In genomic region chr9:115000217-115000639, GRCh38 we compare ENCODE assay signal across 14 cellular contexts.
DNase-seq lines count a peak whose midpoint lies in the region; ATAC-seq and TF ChIP-seq lines count a peak whose summit lies in the region.
"Had no signal": no experiment of that assay in that cellular context is flagged by ENCODE, and none has a peak within 500 bp of the region (broad histone marks: within the 10 kb centered on the region; RNA-seq: fewer than 3 reads in every experiment).

No MANE protein-coding gene starts in this region.

- H3K27ac ChIP-seq in foreskin keratinocyte (no peak overlapping the region), hepatocyte (no peak overlapping the region), endodermal cell (ENCODE audit: low read depth, low read length) (no peak overlapping the region)
- H3K27ac ChIP-seq: KMS-11 had no signal

- H3K4me3 ChIP-seq in hepatocyte (no peak overlapping the region), endodermal cell (ENCODE audit: low read length) (no peak overlapping the region)

- no peaks in the 10 kb centered on the region for H3K9me2 ChIP-seq in hepatocyte (replicated peaks; ENCODE audit: insufficient read depth)

- TF ChIP-seq CTCF in AG09319 (IDR thresholded peaks at IDR 0.05; ENCODE audit: low read depth, low read length): no peak
- no peak for TF ChIP-seq CTCF in foreskin keratinocyte (conservative IDR thresholded peaks at IDR 0.05)
- no peak for TF ChIP-seq CTCF in hepatocyte (IDR thresholded peaks at IDR 0.05; ENCODE audit: poor library complexity)
- no peak for TF ChIP-seq CTCF in endodermal cell (conservative IDR thresholded peaks at IDR 0.05)

- H3K4me1 ChIP-seq in foreskin keratinocyte (no peaks in the 10 kb centered on the region), hepatocyte (ENCODE audit: insufficient read depth) (no peaks in the 10 kb centered on the region), endodermal cell (ENCODE audit: control insufficient read depth, insufficient read depth, low read length) (no peaks in the 10 kb centered on the region)

- H3K79me2 ChIP-seq in hepatocyte: no peaks in the 10 kb centered on the region

- H3K4me1 Mint-ChIP-seq in endodermal cell: no peaks in the 10 kb centered on the region
- H3K4me1 Mint-ChIP-seq: immature natural killer cell, WTC11 had no signal

- H3K9me3 ChIP-seq in hepatocyte (ENCODE audit: low read depth) (no peaks in the 10 kb centered on the region), endodermal cell (ENCODE audit: control insufficient read depth, low read length) (no peaks in the 10 kb centered on the region)

- no peaks in the 10 kb centered on the region for H4K20me1 ChIP-seq in hepatocyte (ENCODE audit: insufficient read depth, poor library complexity, severe bottlenecking)

- DNase-seq in AG09319 (ENCODE audit: extremely low read depth, low read depth) (peak; percentile 27), DMS53 treated with DMSO at 0.1 percent for 48 hours (lab: John Stamatoyannopoulos, UW; ENCODE audit: unreplicated experiment) (peak; percentile 37), RPMI7951 (ENCODE audit: low read depth) (peak; percentile 79), foreskin keratinocyte (no peak), hepatocyte (ENCODE audit: low spot score) (no peak), endodermal cell (no peak)
- DNase-seq: amniotic stem cell, immature natural killer cell, NCI-H2081 treated with DMSO at 0.1 percent for 48 hours, retina had no signal

- no peaks in the 10 kb centered on the region for H3K36me3 ChIP-seq in hepatocyte (replicated peaks; ENCODE audit: insufficient read depth, low read depth)
- H3K36me3 ChIP-seq in endodermal cell (ENCODE audit: control insufficient read depth, insufficient read depth, low read length): no peaks in the 10 kb centered on the region

- 75% methylated on average over 7 of the region's 7 CpGs for WGBS in hepatocyte (ENCODE audit: low lambda C conversion rate, missing lambda C conversion rate)
- 89 to 94% methylated on average over 2 to 7 of the region's 7 CpGs for WGBS in endodermal cell (ENCODE audit: insufficient coverage in 1 of 2, insufficient read length in 1 of 2), 2 experiments

- H3K36me3 Mint-ChIP-seq in endodermal cell (ENCODE audit: low read depth): no peaks in the 10 kb centered on the region
- H3K36me3 Mint-ChIP-seq: immature natural killer cell, WTC11 had no signal

- H3K4me2 ChIP-seq in hepatocyte: no peak overlapping the region
- H3K4me2 ChIP-seq: KMS-11 had no signal

- ATAC-seq in foreskin keratinocyte (peak; percentile 26), HG03442 (IDR thresholded peaks at IDR 0.05; ENCODE audit: unreplicated experiment) (no peak), GM19328 (IDR thresholded peaks at IDR 0.05; ENCODE audit: unreplicated experiment) (no peak)
- ATAC-seq: WTC11 had no signal

- peaks cover 18% of the 10 kb centered on the region for H3K27me3 Mint-ChIP-seq in endodermal cell (ENCODE audit: insufficient read depth)

- no peak overlapping the region for H3K27ac Mint-ChIP-seq in endodermal cell
- H3K27ac Mint-ChIP-seq: immature natural killer cell, WTC11 had no signal

- no peak overlapping the region for H2AFZ ChIP-seq in hepatocyte

- no peak overlapping the region for H3K9ac ChIP-seq in endodermal cell (ENCODE audit: extremely low read depth, low read length, poor library complexity, severe bottlenecking)
- H3K9ac ChIP-seq: KMS-11 had no signal

- H3K9me3 Mint-ChIP-seq in endodermal cell: peaks cover 1% of the 10 kb centered on the region
- H3K9me3 Mint-ChIP-seq: immature natural killer cell, WTC11 had no signal

- H3K27me3 ChIP-seq in foreskin keratinocyte (peaks cover 2% of the 10 kb centered on the region), hepatocyte (no peaks in the 10 kb centered on the region), endodermal cell (ENCODE audit: control insufficient read depth, insufficient read depth, low read length, poor library complexity, severe bottlenecking) (no peaks in the 10 kb centered on the region)

- no peak overlapping the region for H3K4me3 Mint-ChIP-seq in endodermal cell
- H3K4me3 Mint-ChIP-seq: immature natural killer cell, WTC11 had no signal

Comparison
In these comparisons a context has a peak if more than half of its experiments do, and no peak if none do; other contexts are left out.
1. DNase-seq: peak in AG09319 (single experiment), DMS53 treated with DMSO at 0.1 percent for 48 hours (single experiment) and RPMI7951 (single experiment); none in foreskin keratinocyte (0 of 2), hepatocyte (single experiment) and endodermal cell (single experiment).